11 cellular contexts compared by ENCODE assay signal in the genomic region with DNA sequence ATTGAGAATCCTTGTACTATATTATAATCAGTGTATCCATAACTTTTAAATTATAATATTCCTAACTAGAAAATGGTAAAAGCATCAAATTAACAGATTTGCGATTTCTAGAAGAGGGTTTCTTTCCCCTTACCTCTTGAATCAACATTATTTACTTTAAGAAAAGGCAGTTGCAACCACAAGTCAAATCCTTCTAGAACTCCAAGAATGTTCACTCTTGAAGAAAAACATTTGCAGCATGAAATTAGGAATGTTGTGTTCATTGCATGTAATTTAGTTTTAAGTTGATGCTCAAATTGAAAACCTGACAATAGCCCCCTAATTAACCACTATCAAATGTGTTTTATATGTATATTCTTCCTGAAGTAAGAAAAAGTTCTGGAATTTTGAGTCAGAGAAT. TPM values are rescaled to one million over a fixed set of nuclear protein-coding genes. Genes with fewer than 3 reads are reported as not detected.
DNase-seq lines count a peak whose midpoint lies in the region; ATAC-seq and TF ChIP-seq lines count a peak whose summit lies in the region.
"Had no signal": no experiment of that assay in that cellular context is flagged by ENCODE, and none has a peak within 500 bp of the region (broad histone marks: within the 10 kb centered on the region; RNA-seq: fewer than 3 reads in every experiment).

No MANE protein-coding gene starts in this region.

- H3K27ac Mint-ChIP-seq in MCF 10A (ENCODE audit: low read depth, unreplicated experiment): no peak overlapping the region
- H3K27ac Mint-ChIP-seq in activated T-helper 1 cell treated with anti-CD3 and anti-CD28 coated beads, Interleukin-12 subunit alpha, Interleukin-12 subunit beta, Interleukin-2, Interleukin-4 antibody, amounts not matched to agents 30 ng/mL and 10 ng/mL and 1 ng/mL, durations not matched to agents 14 hours and 24 hours and 36 hours: peak overlapping the region; percentile 78

- WGBS in right lobe of liver (ENCODE audit: insufficient coverage, low coverage, low lambda C conversion rate, missing lambda C conversion rate): 94% methylated on average over 1 of the region's 1 CpG
- 78 to 88% methylated on average over 1 of the region's 1 CpG for WGBS in tibial nerve, 2 donors

- H3K4me3 Mint-ChIP-seq in MCF 10A (ENCODE audit: unreplicated experiment): no peak overlapping the region
- H3K4me3 Mint-ChIP-seq in activated T-helper 1 cell treated with anti-CD3 and anti-CD28 coated beads, Interleukin-12 subunit alpha, Interleukin-12 subunit beta, Interleukin-2, Interleukin-4 antibody, amounts not matched to agents 30 ng/mL and 10 ng/mL and 1 ng/mL, durations not matched to agents 14 hours and 24 hours and 36 hours: peak overlapping the region; percentile 60

- BruUV-seq in MCF 10A (replicated peaks; lab: Mats Ljungman, UMichigan): no TSS peak

- DNase-seq in breast epithelium (ENCODE audit: low spot score in 2 of 2) (no peak), MCF 10A (ENCODE audit: unreplicated experiment) (no peak), right lobe of liver (no peak), tibial nerve (ENCODE audit: low spot score in 2 of 2) (no peak), NCI-H146 (lab: John Stamatoyannopoulos, UW) (no peak), EL (no peak), middle frontal gyrus (ENCODE audit: extremely low spot score, low spot score) (no peak)
- no peak for DNase-seq in activated T-helper 1 cell treated with anti-CD3 and anti-CD28 coated beads, Interleukin-12 subunit alpha, Interleukin-12 subunit beta, Interleukin-2, Interleukin-4 antibody, amounts not matched to agents 30 ng/mL and 10 ng/mL and 1 ng/mL, durations not matched to agents 14 hours and 24 hours and 36 hours (ENCODE audit: low spot score)
- DNase-seq: activated CD4-positive, CD25-positive, alpha-beta regulatory T cell; cortex of kidney; NCI-H2107 had no signal

- H3K4me3 ChIP-seq in breast epithelium (no peak overlapping the region), right lobe of liver (no peak overlapping the region), tibial nerve (no peak overlapping the region)

- TF ChIP-seq CTCF in breast epithelium (IDR thresholded peaks at IDR 0.05) (no peak), MCF 10A (IDR thresholded peaks at IDR 0.05; ENCODE audit: unreplicated experiment) (no peak), right lobe of liver (IDR thresholded peaks at IDR 0.05) (no peak), tibial nerve (IDR thresholded peaks at IDR 0.05) (no peak)

- no peaks in the 10 kb centered on the region for H3K27me3 Mint-ChIP-seq in MCF 10A (ENCODE audit: insufficient read depth, unreplicated experiment)
- H3K27me3 Mint-ChIP-seq in activated T-helper 1 cell treated with anti-CD3 and anti-CD28 coated beads, Interleukin-12 subunit alpha, Interleukin-12 subunit beta, Interleukin-2, Interleukin-4 antibody, amounts not matched to agents 30 ng/mL and 10 ng/mL and 1 ng/mL, durations not matched to agents 14 hours and 24 hours and 36 hours (ENCODE audit: insufficient read depth): no peaks in the 10 kb centered on the region

- CTCF ChIA-PET in MCF 10A (lab: Yijun Ruan, JAX): interaction anchor here (0.6 to 1.5 kb wide), 2 partner anchors 90 to 120 kb away, joined by 3 to 5 read pairs; a partner anchor contains a TSS

- H3K4me1 ChIP-seq in breast epithelium (no peaks in the 10 kb centered on the region), right lobe of liver (peaks cover 0 to 24% (median 4%) of the 10 kb centered on the region in 4 donors), tibial nerve (peaks cover 0 to 44% (median 16%) of the 10 kb centered on the region in 4 donors)

- H3K36me3 ChIP-seq in breast epithelium: no peaks in the 10 kb centered on the region
- H3K36me3 ChIP-seq in right lobe of liver: no peaks in the 10 kb centered on the region
- H3K36me3 ChIP-seq in tibial nerve: no peaks in the 10 kb centered on the region

- H3K9me3 Mint-ChIP-seq in MCF 10A (ENCODE audit: unreplicated experiment): no peaks in the 10 kb centered on the region
- H3K9me3 Mint-ChIP-seq in activated T-helper 1 cell treated with anti-CD3 and anti-CD28 coated beads, Interleukin-12 subunit alpha, Interleukin-12 subunit beta, Interleukin-2, Interleukin-4 antibody, amounts not matched to agents 30 ng/mL and 10 ng/mL and 1 ng/mL, durations not matched to agents 14 hours and 24 hours and 36 hours: peaks cover 5% of the 10 kb centered on the region

- H3K4me1 Mint-ChIP-seq in MCF 10A (ENCODE audit: insufficient read depth, unreplicated experiment): peaks cover 21% of the 10 kb centered on the region
- peaks cover 61% of the 10 kb centered on the region for H3K4me1 Mint-ChIP-seq in activated T-helper 1 cell treated with anti-CD3 and anti-CD28 coated beads, Interleukin-12 subunit alpha, Interleukin-12 subunit beta, Interleukin-2, Interleukin-4 antibody, amounts not matched to agents 30 ng/mL and 10 ng/mL and 1 ng/mL, durations not matched to agents 14 hours and 24 hours and 36 hours (ENCODE audit: low read depth)

- intact Hi-C loops in breast epithelium (cut with DNase I; ENCODE audit: low total_unique reads): loop anchor here (10.0 kb wide), 1 partner anchor 119 kb away; a partner anchor contains a TSS
- intact Hi-C loops in MCF 10A (cut with micrococcal nuclease): no loop called here
- intact Hi-C loops in activated T-helper 1 cell treated with anti-CD3 and anti-CD28 coated beads, Interleukin-12 subunit alpha, Interleukin-12 subunit beta, Interleukin-2, Interleukin-4 antibody, amounts not matched to agents 30 ng/mL and 10 ng/mL and 1 ng/mL, durations not matched to agents 14 hours and 24 hours and 36 hours (cut with micrococcal nuclease): loop anchor here (2.0 kb wide), 2 partner anchors 81 to 353 kb away; no protein-coding TSS in a partner anchor
- intact Hi-C loops in right lobe of liver (cut with DNase I): no loop called here

- H3K27ac ChIP-seq in breast epithelium (peak overlapping the region; percentile 98 to 100), right lobe of liver (peak overlapping the region in 2 of 3 donors; percentile 95 to 98), tibial nerve (peak overlapping the region in 3 of 4 donors; percentile 23 to 99 (median 97))

- TF ChIP-seq EP300 in tibial nerve (IDR thresholded peaks at IDR 0.05): no peak

- no peak for ATAC-seq in right lobe of liver

- no peak for TF ChIP-seq POLR2A in breast epithelium (IDR thresholded peaks at IDR 0.05)
- TF ChIP-seq POLR2A in right lobe of liver (IDR thresholded peaks at IDR 0.05): no peak
- no peak for TF ChIP-seq POLR2A in tibial nerve (IDR thresholded peaks at IDR 0.05)

- H3K9me3 ChIP-seq in breast epithelium: no peaks in the 10 kb centered on the region
- H3K9me3 ChIP-seq in right lobe of liver: no peaks in the 10 kb centered on the region
- H3K9me3 ChIP-seq in tibial nerve: no peaks in the 10 kb centered on the region

- H3K36me3 Mint-ChIP-seq in MCF 10A (ENCODE audit: insufficient read depth, unreplicated experiment): peaks cover 23% of the 10 kb centered on the region
- H3K36me3 Mint-ChIP-seq in activated T-helper 1 cell treated with anti-CD3 and anti-CD28 coated beads, Interleukin-12 subunit alpha, Interleukin-12 subunit beta, Interleukin-2, Interleukin-4 antibody, amounts not matched to agents 30 ng/mL and 10 ng/mL and 1 ng/mL, durations not matched to agents 14 hours and 24 hours and 36 hours (ENCODE audit: low read depth): peaks cover 7% of the 10 kb centered on the region

- H3K27me3 ChIP-seq in breast epithelium (no peaks in the 10 kb centered on the region), right lobe of liver (no peaks in the 10 kb centered on the region), tibial nerve (no peaks in the 10 kb centered on the region)

- POLR2A ChIA-PET in MCF 10A (lab: Yijun Ruan, JAX): interaction anchor here (1.1 to 5.5 kb wide), 8 partner anchors 10 to 222 kb away, joined by 3 to 145 read pairs (median 19); a partner anchor contains a TSS

RNA-seq across cellular contexts. Expression of a gene that starts 2.3 kb away (rescaled TPM):
- total RNA-seq in breast epithelium (100 to 1,000 TPM in 1 of 3 donors, 10 to 100 TPM in 2; 50.3 to 108 (median 82.3) TPM), MCF 10A (2022) (23.0 and 31.2 TPM in 2 replicates), right lobe of liver (10 to 100 TPM in 4 of 6 experiments, 1 to 10 TPM in 2; 9.3 to 21.4 (median 12.5) TPM), tibial nerve (10 to 100 TPM; 26.7 to 45.9 (median 34.1) TPM)
- total RNA-seq in activated T-helper 1 cell treated with anti-CD3 and anti-CD28 coated beads, Interleukin-12 subunit alpha, Interleukin-12 subunit beta, Interleukin-2, Interleukin-4 antibody, amounts not matched to agents 30 ng/mL and 10 ng/mL and 1 ng/mL, durations not matched to agents 14 hours and 24 hours and 36 hours: 18.3 and 23.3 TPM in 2 replicates

Comparison
In these comparisons a context has a peak if more than half of its experiments do, and no peak if none do; other contexts are left out.
1. intact Hi-C loops: an anchor here in breast epithelium (10.0 kb wide) and activated T-helper 1 cell treated with anti-CD3 and anti-CD28 coated beads, Interleukin-12 subunit alpha, Interleukin-12 subunit beta, Interleukin-2, Interleukin-4 antibody, amounts not matched to agents 30 ng/mL and 10 ng/mL and 1 ng/mL, durations not matched to agents 14 hours and 24 hours and 36 hours (2.0 kb wide); none called in MCF 10A and right lobe of liver.